1 cellular context compared by ENCODE assay signal in genomic region chr2:26187114-26187513, GRCh38.
TF ChIP-seq lines count a peak whose summit lies in the region.

No MANE protein-coding gene starts in this region.

TF ChIP-seq in HepG2, 621 proteins besides CTCF, POLR2A, EP300 and RAD21:
- TF ChIP-seq FOXO4 (CRISPR knock-in tag; conservative IDR thresholded peaks at IDR 0.05) (0 out of 2 replicates have a peak, but pooled peaks have one; percentile 29), NCOR1 (IDR thresholded peaks at IDR 0.05; ENCODE audit: borderline replicate concordance, low read length) (no peak), ZIK1 (CRISPR knock-in tag; IDR thresholded peaks at IDR 0.05; ENCODE audit: borderline replicate concordance, low read depth) (no peak), E2F5 (CRISPR knock-in tag; conservative IDR thresholded peaks at IDR 0.05) (no peak), NR0B2 (CRISPR knock-in tag; IDR thresholded peaks at IDR 0.05) (no peak), MYNN (CRISPR knock-in tag; IDR thresholded peaks at IDR 0.05; ENCODE audit: low read depth) (no peak)
TF ChIP-seq in HepG2: peak in this region for 1.
